Comparison of ENCODE assay signal across 1 cellular context in genomic region chr20:61884571-61885389, GRCh38.
TF ChIP-seq lines count a peak whose summit lies in the region.

No MANE protein-coding gene starts in this region.

TF ChIP-seq in HepG2, 621 proteins besides CTCF, POLR2A, EP300 and RAD21 (continued from another document):
- 0 out of 2 replicates have a peak, but pooled peaks have one; percentile 29 for TF ChIP-seq WIZ (CRISPR knock-in tag; IDR thresholded peaks at IDR 0.05)
